In genomic region chr10:121322776-121323175, GRCh38 we compare ENCODE assay signal across 27 cellular contexts.
DNase-seq lines count a peak whose midpoint lies in the region; ATAC-seq and TF ChIP-seq lines count a peak whose summit lies in the region.
"Had no signal": no experiment of that assay in that cellular context is flagged by ENCODE, and none has a peak within 500 bp of the region (broad histone marks: within the 10 kb centered on the region; RNA-seq: fewer than 3 reads in every experiment).

No MANE protein-coding gene starts in this region.

- H3K4me1 ChIP-seq in breast epithelium = no peaks in the 10 kb centered on the region
- H3K4me1 ChIP-seq: BE2C had no signal

- CTCF ChIA-PET in MCF 10A (lab: Yijun Ruan, JAX) = interaction anchor here (0.8 kb wide), 1 partner anchor 9 kb away, joined by 4 read pairs; no protein-coding TSS in a partner anchor

- H3K4me1 Mint-ChIP-seq in MCF 10A (ENCODE audit: insufficient read depth, unreplicated experiment) = peaks cover 43% of the 10 kb centered on the region
- H3K4me1 Mint-ChIP-seq: CD4-positive, CD25-positive, alpha-beta regulatory T cell; IgD-negative memory B cell; T-helper 17 cell had no signal

- no peak for TF ChIP-seq POLR2A in breast epithelium (IDR thresholded peaks at IDR 0.05)

- ATAC-seq in HG03565 (IDR thresholded peaks at IDR 0.05; ENCODE audit: unreplicated experiment) = no peak
- ATAC-seq: PC-3, Right ventricle myocardium inferior, SK-N-SH treated with all-trans-retinoic acid at 6 μM for 48 hours, T-helper 17 cell had no signal

- no peak for TF ChIP-seq CTCF in MCF 10A (IDR thresholded peaks at IDR 0.05; ENCODE audit: unreplicated experiment)
- TF ChIP-seq CTCF in breast epithelium (IDR thresholded peaks at IDR 0.05) = no peak

- H3K36me3 Mint-ChIP-seq in MCF 10A (ENCODE audit: insufficient read depth, unreplicated experiment) = peaks cover 7% of the 10 kb centered on the region
- H3K36me3 Mint-ChIP-seq: CD4-positive, CD25-positive, alpha-beta regulatory T cell; IgD-negative memory B cell had no signal

- intact Hi-C loops in MCF 10A (cut with micrococcal nuclease) (no loop called here), breast epithelium (cut with DNase I; ENCODE audit: low total_unique reads) (loop anchor here (1.0 kb wide), 1 partner anchor 15 kb away; no protein-coding TSS in a partner anchor)

- POLR2A ChIA-PET in MCF 10A (lab: Yijun Ruan, JAX) = interaction anchor here (0.6 to 1.1 kb wide), 3 partner anchors 20 to 38 kb away, joined by 3 read pairs; no protein-coding TSS in a partner anchor

- peak overlapping the region; percentile 69 for H3K27ac Mint-ChIP-seq in MCF 10A (ENCODE audit: low read depth, unreplicated experiment)
- H3K27ac Mint-ChIP-seq: CD4-positive, CD25-positive, alpha-beta regulatory T cell; HFFc6; IgD-negative memory B cell; T-helper 17 cell had no signal

- H3K4me3 Mint-ChIP-seq in MCF 10A (ENCODE audit: unreplicated experiment) = no peak overlapping the region
- H3K4me3 Mint-ChIP-seq: CD4-positive, CD25-positive, alpha-beta regulatory T cell; HFFc6; IgD-negative memory B cell; T-helper 17 cell had no signal

- H3K27ac ChIP-seq in breast epithelium (no peak overlapping the region), epithelial cell of prostate (peak overlapping the region; percentile 96)
- H3K27ac ChIP-seq: 22Rv1, HL-60, KMS-11, SJCRH30 had no signal

- H3K27me3 ChIP-seq in breast epithelium = no peaks in the 10 kb centered on the region
- H3K27me3 ChIP-seq: BE2C, SJCRH30 had no signal

- DNase-seq in DMS 273 (lab: John Stamatoyannopoulos, UW; ENCODE audit: unreplicated experiment) = peak; percentile 43
- no peak for DNase-seq in DMS 273 treated with DMSO at 0.1 percent for 48 hours (lab: John Stamatoyannopoulos, UW)
- DNase-seq in MCF 10A (ENCODE audit: unreplicated experiment) = no peak
- no peak for DNase-seq in breast epithelium (ENCODE audit: low spot score in 2 of 2)
- DNase-seq in epithelial cell of prostate (ENCODE audit: low read depth, low spot score) = no peak
- no peak for DNase-seq in AG20443 (ENCODE audit: low spot score)
- DNase-seq in hypothalamus (lab: John Stamatoyannopoulos, UW) = no peak
- DNase-seq: BE2C; CD4-positive, CD25-positive, alpha-beta regulatory T cell; DND-41; H7; HFFc6; NCI-H1048; NCI-H1417; NCI-H1694; NCI-H2029 treated with DMSO at 0.1 percent for 48 hours; NCI-H446 treated with DMSO at 0.1 percent for 48 hours; T-helper 17 cell had no signal

- H3K9me3 ChIP-seq in breast epithelium = no peaks in the 10 kb centered on the region
- H3K9me3 ChIP-seq: BE2C had no signal

- H3K27me3 Mint-ChIP-seq in MCF 10A (ENCODE audit: insufficient read depth, unreplicated experiment) = no peaks in the 10 kb centered on the region
- H3K27me3 Mint-ChIP-seq: IgD-negative memory B cell had no signal

- BruUV-seq in MCF 10A (replicated peaks; lab: Mats Ljungman, UMichigan) = no TSS peak

- H3K9me3 Mint-ChIP-seq in MCF 10A (ENCODE audit: unreplicated experiment) = peaks cover 7% of the 10 kb centered on the region

- no peaks in the 10 kb centered on the region for H3K36me3 ChIP-seq in breast epithelium
- H3K36me3 ChIP-seq: BE2C, SJCRH30 had no signal

- H3K4me3 ChIP-seq in breast epithelium = no peak overlapping the region
- H3K4me3 ChIP-seq: SJCRH30 had no signal
